In the genomic region with DNA sequence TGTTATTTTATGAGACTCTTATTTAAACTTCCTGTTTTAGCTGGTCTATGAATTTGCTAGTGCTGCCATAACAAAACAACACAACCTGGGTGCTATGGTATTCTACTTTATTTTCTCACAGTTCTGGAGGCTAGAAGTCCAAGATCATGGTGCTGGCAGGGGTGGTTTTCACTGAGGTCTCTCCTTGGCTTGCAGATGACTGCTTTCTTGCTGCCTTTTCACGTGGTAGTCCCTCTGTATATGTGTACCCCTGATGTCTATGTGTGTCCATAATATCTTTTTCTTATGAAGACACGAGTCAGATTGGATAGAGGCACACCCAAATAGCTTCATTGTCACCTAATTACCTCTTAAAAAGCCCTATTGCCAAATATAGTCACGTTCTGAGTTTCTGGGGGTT, we compare ENCODE assay signal across 16 cellular contexts.
"Had no signal": no experiment of that assay in that cellular context is flagged by ENCODE, and none has a peak within 500 bp of the region (broad histone marks: within the 10 kb centered on the region; RNA-seq: fewer than 3 reads in every experiment).

No MANE protein-coding gene starts in this region.

- H3K4me3 ChIP-seq: left ventricle myocardium inferior, spleen had no signal

- DNase-seq: activated CD4-positive, alpha-beta T cell treated with anti-CD3 and anti-CD28 coated beads, Interleukin-2, amount 50 U/mL, for 4 hours; activated naive CD4-positive, alpha-beta T cell treated with anti-CD3 and anti-CD28 coated beads for 36 hours; activated naive CD8-positive, alpha-beta T cell treated with anti-CD3 and anti-CD28 coated beads, Interleukin-2, amount 50 U/mL, for 24 hours; activated T-cell treated with anti-CD3 and anti-CD28 coated beads for 4 hours; effector memory CD8-positive, alpha-beta T cell; foreskin melanocyte; head of caudate nucleus; left ventricle myocardium inferior; nephron progenitor cell; spleen; stimulated activated naive CD8-positive, alpha-beta T cell treated with anti-CD3 and anti-CD28 coated beads, Interleukin-15, amount 100 ng/mL, for 72 hours; SW 1271 had no signal

- H3K27ac ChIP-seq: epithelial cell of prostate, left ventricle myocardium inferior, spleen had no signal

- H3K27me3 ChIP-seq: spleen had no signal

- H3K36me3 ChIP-seq: left ventricle myocardium inferior, spleen had no signal

- H3K4me1 ChIP-seq: left ventricle myocardium inferior, spleen had no signal

- ATAC-seq: activated CD4-positive, CD25-positive, alpha-beta regulatory T cell treated with anti-CD3 and anti-CD28 coated beads, Interleukin-2, amount 50 U/mL, for 24 hours; activated naive CD8-positive, alpha-beta T cell treated with anti-CD3 and anti-CD28 coated beads, Interleukin-2, amount 50 U/mL, for 24 hours; activated T-helper 17 cell treated with anti-CD3 and anti-CD28 coated beads, Interleukin-2, amount 50 U/mL, for 72 hours; effector memory CD8-positive, alpha-beta T cell; sciatic nerve; stimulated activated naive CD8-positive, alpha-beta T cell treated with anti-CD3 and anti-CD28 coated beads, Interleukin-15, amount 100 ng/mL, for 72 hours had no signal
